12 cellular contexts compared by ENCODE assay signal in the genomic region with DNA sequence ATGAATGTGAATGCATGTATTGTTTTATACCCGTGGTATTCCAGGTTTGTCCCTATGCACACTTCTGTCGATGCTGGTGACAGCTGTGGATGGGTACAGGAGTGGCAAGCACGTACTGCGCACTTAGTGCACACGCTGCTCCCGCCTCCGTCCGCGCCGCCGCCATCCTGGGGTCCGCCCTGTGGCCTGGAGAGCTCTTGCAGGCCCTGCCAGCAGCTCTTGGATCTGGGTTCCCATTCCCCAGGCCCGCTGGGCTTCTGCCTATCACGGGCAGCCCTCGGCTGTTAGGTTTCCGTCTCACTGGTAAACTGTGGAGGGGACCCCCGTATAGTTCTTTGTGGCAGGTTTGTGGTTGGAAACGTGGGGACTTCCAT. TPM values are rescaled to one million over a fixed set of nuclear protein-coding genes. Genes with fewer than 3 reads are reported as not detected.
DNase-seq lines count a peak whose midpoint lies in the region; ATAC-seq, FAIRE-seq and TF ChIP-seq lines count a peak whose summit lies in the region.
"Had no signal": no experiment of that assay in that cellular context is flagged by ENCODE, and none has a peak within 500 bp of the region (broad histone marks: within the 10 kb centered on the region; RNA-seq: fewer than 3 reads in every experiment).

No MANE protein-coding gene starts in this region.

- TF ChIP-seq CTCF in keratinocyte (optimal IDR thresholded peaks at IDR 0.05 in 1 of 3, IDR thresholded peaks at IDR 0.05 in 1 of 3, conservative IDR thresholded peaks at IDR 0.05 in 1 of 3; ENCODE audit: extremely low read depth in 1 of 3, insufficient read depth in 2 of 3, low read length in 3 of 3), result peak in 1 of 3 experiments; percentile 33

- peaks cover 29% of the 10 kb centered on the region for H3K4me1 ChIP-seq in keratinocyte (ENCODE audit: control insufficient read depth, extremely low read depth, insufficient read depth, low read length)
- H3K4me1 ChIP-seq in small intestine (ENCODE audit: control insufficient read depth in 2 of 2, insufficient read depth in 1 of 2, low read depth in 1 of 2, low read length in 1 of 2), result peaks cover 0 to 6% of the 10 kb centered on the region in 2 donors

- H2AFZ ChIP-seq in keratinocyte (ENCODE audit: control insufficient read depth, low read length), result peak overlapping the region; percentile 37

- H3K9me3 ChIP-seq in keratinocyte (ENCODE audit: control insufficient read depth, low read depth, low read length) (no peaks in the 10 kb centered on the region), small intestine (ENCODE audit: control insufficient read depth, low read depth) (no peaks in the 10 kb centered on the region)

- peak overlapping the region; percentile 76 for H3K9ac ChIP-seq in keratinocyte (ENCODE audit: control insufficient read depth, extremely low read depth, insufficient read depth, low read length)

- H3K27ac ChIP-seq in cingulate gyrus (ENCODE audit: low read depth, low read length) (peak overlapping the region; percentile 49), keratinocyte (ENCODE audit: control insufficient read depth, insufficient read depth, low read length) (peak overlapping the region; percentile 52), small intestine (ENCODE audit: low read depth in 1 of 2, low read length in 1 of 2) (peak overlapping the region; percentile 91 to 94)

- dilution Hi-C loops in keratinocyte (cut with MboI; ENCODE audit: extremely low pct_ligation_motif_present, low sequenced_read_pairs), result no loop called here

- DNase-seq in G401 (ENCODE audit: low spot score) (peak; percentile 53), keratinocyte (ENCODE audit: low read depth, low spot score) (no peak), small intestine (peak; percentile 64), COR-L47 (lab: John Stamatoyannopoulos, UW) (no peak), kidney glomerular epithelial cell (lab: John Stamatoyannopoulos, UW) (no peak)
- DNase-seq: DMS79; GOT3; NCI-H146; stimulated activated naive CD8-positive, alpha-beta T cell treated with anti-CD3 and anti-CD28 coated beads, Interleukin-15, amount 100 ng/mL, for 72 hours had no signal

- WGBS in small intestine, 3 donors, result 19 to 29% (median 28%) methylated on average over 18 of the region's 18 CpGs

- H3K4me3 ChIP-seq in keratinocyte (ENCODE audit: control insufficient read depth in 2 of 3, extremely low read depth in 1 of 3, insufficient read depth in 2 of 3, low read depth in 1 of 3, low read length in 3 of 3) (peak overlapping the region; percentile 12 to 86 (median 34)), small intestine (ENCODE audit: low read depth in 1 of 2, low read length in 2 of 2) (peak overlapping the region in 1 of 2 donors; percentile 98)

- no peaks in the 10 kb centered on the region for H3K9me1 ChIP-seq in keratinocyte (ENCODE audit: control insufficient read depth, extremely low read depth, insufficient read depth, low read length)

- FAIRE-seq in keratinocyte (lab: Jason Lieb, UNC), result peak; percentile 49
- no peak for FAIRE-seq in small intestine (lab: Jason Lieb, UNC)

- H3K4me2 ChIP-seq in keratinocyte (ENCODE audit: control insufficient read depth, extremely low read depth, insufficient read depth, low read depth, low read length), result peak overlapping the region; percentile 84

- no peak for ATAC-seq in GM18517 (IDR thresholded peaks at IDR 0.05; ENCODE audit: unreplicated experiment)
- ATAC-seq in GM18858 (IDR thresholded peaks at IDR 0.05; ENCODE audit: unreplicated experiment), result no peak
- ATAC-seq: stimulated activated naive CD8-positive, alpha-beta T cell treated with anti-CD3 and anti-CD28 coated beads, Interleukin-15, amount 100 ng/mL, for 72 hours had no signal

- H3K27me3 ChIP-seq in keratinocyte (ENCODE audit: control insufficient read depth, extremely low read depth, insufficient read depth, low read length) (no peaks in the 10 kb centered on the region), small intestine (ENCODE audit: control insufficient read depth in 2 of 2, insufficient read depth in 2 of 2, low read length in 2 of 2) (no peaks in the 10 kb centered on the region)

- H3K36me3 ChIP-seq in keratinocyte (ENCODE audit: control insufficient read depth in 2 of 2, extremely low read depth in 1 of 2, insufficient read depth in 2 of 2, low read length in 2 of 2) (peaks cover 0 to 1% of the 10 kb centered on the region in 2 experiments), small intestine (ENCODE audit: control insufficient read depth in 2 of 2, insufficient read depth in 2 of 2, low read length in 2 of 2) (no peaks in the 10 kb centered on the region)

- H3K79me2 ChIP-seq in keratinocyte (ENCODE audit: control insufficient read depth, insufficient read depth, low read length), result peaks cover 86% of the 10 kb centered on the region

- in situ Hi-C loops in G401 (cut with HindIII; ENCODE audit: low sequenced_read_pairs), result no loop called here

- peaks cover 5% of the 10 kb centered on the region for H4K20me1 ChIP-seq in keratinocyte (ENCODE audit: control insufficient read depth, extremely low read depth, insufficient read depth, low read length)

RNA-seq across cellular contexts. Expression of a gene that starts 4.0 kb away (rescaled TPM):
- 42.9 and 44.0 TPM in 2 replicates for total RNA-seq in G401 (2014; rRNA removed; shearing (Covaris generic))
- 12.7 to 47.8 TPM (median 17.6 TPM) in 3 replicates for polyA plus RNA-seq in keratinocyte
- polyA plus RNA-seq in keratinocyte (2011; ENCODE audit: low read depth), result 5.3 TPM
- 23.6 and 40.7 TPM in 2 replicates for polyA plus RNA-seq in keratinocyte (2011; cell fraction: cytosol; rRNA removed)
- 30.7 and 37.7 TPM in 2 replicates for polyA plus RNA-seq in keratinocyte (2011; cell fraction: nucleus; rRNA removed)
- 30.2 and 62.2 TPM in 2 replicates for polyA plus RNA-seq in keratinocyte (2012; ENCODE audit: low replicate concordance)
- 28.8 to 128 TPM (median 38.1 TPM) in 3 replicates for polyA minus RNA-seq in keratinocyte
- polyA minus RNA-seq in keratinocyte (2011; cell fraction: cytosol; rRNA and poly(A)+ RNA removed), result 40.5 TPM
- 17.4 and 19.7 TPM in 2 replicates for polyA minus RNA-seq in keratinocyte (2011; cell fraction: nucleus; rRNA and poly(A)+ RNA removed)
- 100 to 1,000 TPM; 173 to 216 (median 190) TPM for polyA plus RNA-seq in small intestine

RNA-seq across cellular contexts. Expression of a gene that starts 35.8 kb away (rescaled TPM):
- total RNA-seq in G401 (2014; rRNA removed; shearing (Covaris generic)), result 292 and 378 TPM in 2 replicates
- polyA plus RNA-seq in keratinocyte, result 249 to 337 TPM (median 316 TPM) in 3 replicates
- 171 TPM for polyA plus RNA-seq in keratinocyte (2011; ENCODE audit: low read depth)
- 305 and 467 TPM in 2 replicates for polyA plus RNA-seq in keratinocyte (2011; cell fraction: cytosol; rRNA removed)
- 152 and 214 TPM in 2 replicates for polyA plus RNA-seq in keratinocyte (2011; cell fraction: nucleus; rRNA removed)
- polyA plus RNA-seq in keratinocyte (2012; ENCODE audit: low replicate concordance), result 144 and 286 TPM in 2 replicates
- polyA minus RNA-seq in keratinocyte, result 324 to 462 TPM (median 417 TPM) in 3 replicates
- polyA minus RNA-seq in keratinocyte (2011; cell fraction: cytosol; rRNA and poly(A)+ RNA removed), result 635 TPM
- 62.3 and 73.5 TPM in 2 replicates for polyA minus RNA-seq in keratinocyte (2011; cell fraction: nucleus; rRNA and poly(A)+ RNA removed)
- polyA plus RNA-seq in small intestine, result 100 to 1,000 TPM; 332 to 488 (median 370) TPM

RNA-seq across cellular contexts. Expression of a gene that starts 37.7 kb away (rescaled TPM):
- 2.8 and 3.7 TPM in 2 replicates for total RNA-seq in G401 (2014; rRNA removed; shearing (Covaris generic))
- 60.0 to 77.0 TPM (median 71.9 TPM) in 3 replicates for polyA plus RNA-seq in keratinocyte
- 31.8 TPM for polyA plus RNA-seq in keratinocyte (2011; ENCODE audit: low read depth)
- 59.1 and 99.8 TPM in 2 replicates for polyA plus RNA-seq in keratinocyte (2011; cell fraction: cytosol; rRNA removed)
- polyA plus RNA-seq in keratinocyte (2011; cell fraction: nucleus; rRNA removed), result 31.2 and 40.4 TPM in 2 replicates
- 92.2 and 95.0 TPM in 2 replicates for polyA plus RNA-seq in keratinocyte (2012; ENCODE audit: low replicate concordance)
- polyA minus RNA-seq in keratinocyte, result 47.1 to 107 TPM (median 56.3 TPM) in 3 replicates
- polyA minus RNA-seq in keratinocyte (2011; cell fraction: cytosol; rRNA and poly(A)+ RNA removed), result 115 TPM
- polyA minus RNA-seq in keratinocyte (2011; cell fraction: nucleus; rRNA and poly(A)+ RNA removed), result 30.8 and 32.5 TPM in 2 replicates
- 1 to 10 TPM in 2 of 3 donors, under 1 TPM in 1; 0.67 to 2.1 (median 1.4) TPM for polyA plus RNA-seq in small intestine

Comparison
In these comparisons a context has a peak if more than half of its experiments do, and no peak if none do; other contexts are left out.
1. DNase-seq: peak in G401 (single experiment) and small intestine (single experiment); none in keratinocyte (single experiment), COR-L47 (single experiment) and kidney glomerular epithelial cell (single experiment).
2. RNA of a gene that starts 37.7 kb away (polyA plus RNA-seq): 31.2 to 99.8 TPM in keratinocyte; 0.67 to 2.1 TPM in small intestine; every median in the first group is over 10 times any median in the second.
3. Peak in every context shown above with its lines, with median percentiles within 50 percentile points of each other: H3K27ac ChIP-seq.